ENCODE assay signal across 11 cellular contexts in genomic region chr2:63058742-63059433, GRCh38. TPM values are rescaled to one million over a fixed set of nuclear protein-coding genes. Genes with fewer than 3 reads are reported as not detected.
DNase-seq lines count a peak whose midpoint lies in the region; ATAC-seq and TF ChIP-seq lines count a peak whose summit lies in the region.
"Had no signal": no experiment of that assay in that cellular context is flagged by ENCODE, and none has a peak within 500 bp of the region (broad histone marks: within the 10 kb centered on the region; RNA-seq: fewer than 3 reads in every experiment).

No MANE protein-coding gene starts in this region.

- no peak overlapping the region for H3K4me3 Mint-ChIP-seq in activated CD8-positive, alpha-beta T cell treated with anti-CD3 and anti-CD28 coated beads for 36 hours

- peaks cover 1% of the 10 kb centered on the region for H3K9me3 Mint-ChIP-seq in activated CD8-positive, alpha-beta T cell treated with anti-CD3 and anti-CD28 coated beads for 36 hours

- intact Hi-C loops in activated CD8-positive, alpha-beta T cell treated with anti-CD3 and anti-CD28 coated beads for 36 hours (cut with micrococcal nuclease), result no loop called here
- intact Hi-C loops in sciatic nerve (cut with DNase I), result no loop called here

- H3K27ac Mint-ChIP-seq in activated CD8-positive, alpha-beta T cell treated with anti-CD3 and anti-CD28 coated beads for 36 hours, result no peak overlapping the region

- peaks cover 42% of the 10 kb centered on the region for H3K4me1 Mint-ChIP-seq in activated CD8-positive, alpha-beta T cell treated with anti-CD3 and anti-CD28 coated beads for 36 hours (ENCODE audit: low read depth)

- peaks cover 99% of the 10 kb centered on the region for H3K27me3 ChIP-seq in iPS-18a (ENCODE audit: control insufficient read depth, insufficient read depth, low read length)

- no peaks in the 10 kb centered on the region for H3K36me3 ChIP-seq in iPS-18a (ENCODE audit: control insufficient read depth, low read depth, low read length)

- POLR2A ChIA-PET in GM10248 (lab: Yijun Ruan, JAX), result no interaction called here
- POLR2A ChIA-PET in activated CD8-positive, alpha-beta T cell treated with anti-CD3 and anti-CD28 coated beads for 36 hours (lab: Charles Lee), result interaction anchor here (1.2 kb wide), 1 partner anchor 10 kb away, joined by 7 read pairs; no protein-coding TSS in a partner anchor

- DNase-seq in GM10248 (ENCODE audit: extremely low spot score), result peak; percentile 25
- DNase-seq in activated CD8-positive, alpha-beta T cell treated with anti-CD3 and anti-CD28 coated beads for 36 hours, result peak; percentile 5
- DNase-seq in sciatic nerve (ENCODE audit: low spot score), result no peak
- DNase-seq in SW 1271 (lab: John Stamatoyannopoulos, UW), result no peak
- no peak for DNase-seq in NCI-H524 (lab: John Stamatoyannopoulos, UW)
- DNase-seq: cerebellar nuclear complex, NCI-H1694 had no signal

- peaks cover 41% of the 10 kb centered on the region for H3K4me1 ChIP-seq in iPS-18a (ENCODE audit: control insufficient read depth, low read depth, low read length)

- no peak for ATAC-seq in activated CD8-positive, alpha-beta T cell treated with anti-CD3 and anti-CD28 coated beads for 36 hours
- ATAC-seq in sciatic nerve (peak; percentile 40), HG03378 (IDR thresholded peaks at IDR 0.05; ENCODE audit: unreplicated experiment) (no peak), HG02840 (IDR thresholded peaks at IDR 0.05; ENCODE audit: low FRiP score, unreplicated experiment) (no peak)

- CTCF ChIA-PET in GM10248 (lab: Yijun Ruan, JAX), result interaction anchor here (1.0 to 1.2 kb wide), 2 partner anchors 9 to 30 kb away, joined by 3 read pairs; no protein-coding TSS in a partner anchor
- CTCF ChIA-PET in activated CD8-positive, alpha-beta T cell treated with anti-CD3 and anti-CD28 coated beads for 36 hours (lab: Charles Lee), result no interaction called here

- no peaks in the 10 kb centered on the region for H3K9me3 ChIP-seq in iPS-18a (ENCODE audit: control insufficient read depth, low read depth, low read length)

- TF ChIP-seq CTCF in GM10248 (IDR thresholded peaks at IDR 0.05; ENCODE audit: control extremely low read depth, extremely low read depth, low read depth, missing control alignments), result no peak
- no peak for TF ChIP-seq CTCF in activated CD8-positive, alpha-beta T cell treated with anti-CD3 and anti-CD28 coated beads for 36 hours (IDR thresholded peaks at IDR 0.05)

- H3K9ac ChIP-seq in iPS-18a (ENCODE audit: low read length), result no peak overlapping the region

- H3K4me3 ChIP-seq in iPS-18a (ENCODE audit: low read length), result peak overlapping the region; percentile 50

- H3K27ac ChIP-seq in iPS-18a (ENCODE audit: low read length), result no peak overlapping the region

- H3K27me3 Mint-ChIP-seq in activated CD8-positive, alpha-beta T cell treated with anti-CD3 and anti-CD28 coated beads for 36 hours, result peaks cover 71% of the 10 kb centered on the region

- H3K36me3 Mint-ChIP-seq in activated CD8-positive, alpha-beta T cell treated with anti-CD3 and anti-CD28 coated beads for 36 hours (ENCODE audit: low read depth), result no peaks in the 10 kb centered on the region

RNA-seq across cellular contexts. Expression of gene OTX1, which starts 8.3 kb away (rescaled TPM):
- not detected for total RNA-seq in activated CD8-positive, alpha-beta T cell treated with anti-CD3 and anti-CD28 coated beads for 36 hours
- total RNA-seq in sciatic nerve, result not detected
- total RNA-seq: mucosa of gallbladder had no signal

Comparison
In these comparisons a context has a peak if more than half of its experiments do, and no peak if none do; other contexts are left out.
1. DNase-seq: peak in GM10248 (single experiment) and activated CD8-positive, alpha-beta T cell treated with anti-CD3 and anti-CD28 coated beads for 36 hours (single experiment); none in sciatic nerve (single experiment), SW 1271 (0 of 2) and NCI-H524 (0 of 2).